In genomic region chr3:52841211-52841980, GRCh38 we compare ENCODE assay signal across 1 cellular context.
TF ChIP-seq lines count a peak whose summit lies in the region.

No MANE protein-coding gene starts in this region.

TF ChIP-seq in liver, 16 proteins besides CTCF, POLR2A, EP300 and RAD21 (continued from another document):
- no peak for TF ChIP-seq ZBTB33 (IDR thresholded peaks at IDR 0.05)
